ENCODE assay signal across 1 cellular context in the genomic region with DNA sequence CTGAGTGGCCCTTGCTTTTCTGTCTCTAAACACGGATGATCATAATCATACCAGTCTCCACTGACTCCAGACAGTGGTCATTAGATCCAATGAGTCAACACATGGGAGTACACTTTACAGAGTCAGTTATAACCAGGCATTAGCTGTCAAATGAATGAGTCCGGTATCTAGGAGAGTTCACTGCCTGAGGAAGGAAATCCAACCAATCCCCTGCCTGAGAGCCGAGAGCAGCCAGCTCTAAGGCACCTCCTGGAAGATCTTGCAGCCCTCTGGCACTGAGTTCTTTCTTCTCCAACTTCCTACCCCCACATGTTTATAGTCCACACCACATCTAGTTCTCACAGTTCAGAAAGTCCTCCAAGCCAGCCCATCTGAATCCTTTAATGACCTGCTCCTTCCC.
TF ChIP-seq lines count a peak whose summit lies in the region.

No MANE protein-coding gene starts in this region.

TF ChIP-seq in IMR-90, 13 proteins besides CTCF, POLR2A, EP300 and RAD21 (continued from another document):
- TF ChIP-seq RCOR1 (IDR thresholded peaks at IDR 0.05; ENCODE audit: insufficient replicate concordance, low read length) (no peak), NFE2L2 (IDR thresholded peaks at IDR 0.05; ENCODE audit: low read depth, low read length) (no peak), CHD1 (IDR thresholded peaks at IDR 0.05; ENCODE audit: low read depth, low read length) (no peak), RFX5 (IDR thresholded peaks at IDR 0.05; ENCODE audit: low read depth, low read length) (peak; percentile 10; the same call in 1 of the 2 replicates), MAZ (IDR thresholded peaks at IDR 0.05; ENCODE audit: borderline replicate concordance, low read depth, low read length) (no peak), CEBPB (IDR thresholded peaks at IDR 0.05; ENCODE audit: low read depth, low read length) (no peak), BHLHE40 (IDR thresholded peaks at IDR 0.05; ENCODE audit: low read depth, low read length) (no peak), SMC3 (IDR thresholded peaks at IDR 0.05; ENCODE audit: low read depth, low read length) (peak; percentile 30; the same call in 1 of the 2 replicates)
- TF ChIP-seq, protein P1, sequence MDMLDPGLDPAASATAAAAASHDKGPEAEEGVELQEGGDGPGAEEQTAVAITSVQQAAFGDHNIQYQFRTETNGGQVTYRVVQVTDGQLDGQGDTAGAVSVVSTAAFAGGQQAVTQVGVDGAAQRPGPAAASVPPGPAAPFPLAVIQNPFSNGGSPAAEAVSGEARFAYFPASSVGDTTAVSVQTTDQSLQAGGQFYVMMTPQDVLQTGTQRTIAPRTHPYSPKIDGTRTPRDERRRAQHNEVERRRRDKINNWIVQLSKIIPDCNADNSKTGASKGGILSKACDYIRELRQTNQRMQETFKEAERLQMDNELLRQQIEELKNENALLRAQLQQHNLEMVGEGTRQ (IDR thresholded peaks at IDR 0.05; ENCODE audit: low read depth, low read length) = no peak
- TF ChIP-seq, protein P2, sequence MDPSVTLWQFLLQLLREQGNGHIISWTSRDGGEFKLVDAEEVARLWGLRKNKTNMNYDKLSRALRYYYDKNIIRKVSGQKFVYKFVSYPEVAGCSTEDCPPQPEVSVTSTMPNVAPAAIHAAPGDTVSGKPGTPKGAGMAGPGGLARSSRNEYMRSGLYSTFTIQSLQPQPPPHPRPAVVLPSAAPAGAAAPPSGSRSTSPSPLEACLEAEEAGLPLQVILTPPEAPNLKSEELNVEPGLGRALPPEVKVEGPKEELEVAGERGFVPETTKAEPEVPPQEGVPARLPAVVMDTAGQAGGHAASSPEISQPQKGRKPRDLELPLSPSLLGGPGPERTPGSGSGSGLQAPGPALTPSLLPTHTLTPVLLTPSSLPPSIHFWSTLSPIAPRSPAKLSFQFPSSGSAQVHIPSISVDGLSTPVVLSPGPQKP (IDR thresholded peaks at IDR 0.05; ENCODE audit: borderline replicate concordance, low read depth, low read length) = no peak
